In the genomic region with DNA sequence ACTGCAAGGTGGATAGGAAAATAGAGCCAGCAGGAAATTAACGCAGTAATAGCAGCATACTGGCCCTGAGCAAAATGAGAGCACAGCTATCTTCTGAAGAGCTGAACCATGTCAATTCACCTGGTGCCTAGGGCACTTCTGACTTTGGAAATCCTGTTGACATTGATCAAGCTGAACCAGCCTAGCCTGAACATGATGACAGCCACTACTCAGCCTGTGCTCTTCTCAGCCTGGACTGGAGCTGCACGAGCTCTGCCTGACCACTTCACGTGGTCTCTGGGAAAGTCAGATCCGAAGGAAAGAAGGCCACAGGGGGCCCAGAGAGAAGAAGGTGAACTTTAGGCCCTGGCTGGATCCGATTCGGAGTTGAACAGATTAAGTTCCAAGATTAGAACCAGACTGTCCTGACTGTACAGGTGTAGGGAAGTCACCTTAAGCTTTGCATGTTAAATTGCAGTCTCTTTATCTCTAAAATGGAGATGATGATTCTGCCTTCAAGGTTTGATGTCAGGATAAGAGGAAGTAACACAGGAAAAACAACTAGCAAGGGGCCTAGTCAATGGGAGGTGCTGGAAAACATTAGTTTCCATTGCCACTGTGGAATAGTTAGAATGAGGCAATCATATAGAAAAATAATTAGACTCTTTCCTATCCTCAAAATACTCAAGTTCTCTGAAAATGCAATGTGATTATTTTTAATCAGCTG, we compare ENCODE assay signal across 12 cellular contexts.
DNase-seq lines count a peak whose midpoint lies in the region; ATAC-seq and TF ChIP-seq lines count a peak whose summit lies in the region.
"Had no signal": no experiment of that assay in that cellular context is flagged by ENCODE, and none has a peak within 500 bp of the region (broad histone marks: within the 10 kb centered on the region; RNA-seq: fewer than 3 reads in every experiment).

No MANE protein-coding gene starts in this region.

- no TSS peak for BruUV-seq in Panc1 (replicated peaks; lab: Mats Ljungman, UMichigan)

- ATAC-seq in Panc1 (no peak), GM18868 (IDR thresholded peaks at IDR 0.05; ENCODE audit: unreplicated experiment) (no peak)
- ATAC-seq in effector memory CD8-positive, alpha-beta T cell (replicated peaks): no peak

- H3K79me2 ChIP-seq in fibroblast of lung (ENCODE audit: control insufficient read depth, insufficient read depth, low read length): no peaks in the 10 kb centered on the region

- no peaks in the 10 kb centered on the region for H3K9me3 Mint-ChIP-seq in CD4-positive, alpha-beta memory T cell
- no peaks in the 10 kb centered on the region for H3K9me3 Mint-ChIP-seq in effector memory CD8-positive, alpha-beta T cell
- H3K9me3 Mint-ChIP-seq: stimulated activated memory B cell treated with anti-CD40 and anti-IgM and Interleukin-4, amounts not matched to agents 10 μg/mL and 1 μg/mL and 100 μg/mL, for 72 hours had no signal

- intact Hi-C loops in CD4-positive, alpha-beta memory T cell (cut with micrococcal nuclease): no loop called here
- intact Hi-C loops in Panc1 (cut with micrococcal nuclease; ENCODE audit: unreplicated experiment): no loop called here
- intact Hi-C loops in sigmoid colon (cut with DNase I): loop anchor here (10.0 kb wide), 1 partner anchor 766 kb away; no protein-coding TSS in a partner anchor

- H3K27ac ChIP-seq in CD4-positive, alpha-beta memory T cell (ENCODE audit: low read depth, low read length): no peak overlapping the region
- H3K27ac ChIP-seq in Panc1 (ENCODE audit: low read length): peak overlapping the region; percentile 54
- peak overlapping the region; percentile 65 for H3K27ac ChIP-seq in fibroblast of lung (ENCODE audit: insufficient read depth, low read length)
- H3K27ac ChIP-seq in sigmoid colon: peak overlapping the region; percentile 34 to 73 (median 56)
- H3K27ac ChIP-seq: HL-60, VCaP had no signal

- peak overlapping the region in 2 of 8 donors; percentile 37 to 52 for H3K4me3 Mint-ChIP-seq in CD4-positive, alpha-beta memory T cell
- no peak overlapping the region for H3K4me3 Mint-ChIP-seq in effector memory CD8-positive, alpha-beta T cell
- H3K4me3 Mint-ChIP-seq: stimulated activated memory B cell treated with anti-CD40 and anti-IgM and Interleukin-4, amounts not matched to agents 10 μg/mL and 1 μg/mL and 100 μg/mL, for 72 hours had no signal

- H3K36me3 Mint-ChIP-seq in CD4-positive, alpha-beta memory T cell: peaks cover 0 to 5% of the 10 kb centered on the region in 2 donors
- no peaks in the 10 kb centered on the region for H3K36me3 Mint-ChIP-seq in effector memory CD8-positive, alpha-beta T cell (ENCODE audit: insufficient read depth)
- H3K36me3 Mint-ChIP-seq: stimulated activated memory B cell treated with anti-CD40 and anti-IgM and Interleukin-4, amounts not matched to agents 10 μg/mL and 1 μg/mL and 100 μg/mL, for 72 hours had no signal

- no peak overlapping the region for H2AFZ ChIP-seq in fibroblast of lung (ENCODE audit: low read length)

- H3K4me2 ChIP-seq in fibroblast of lung (ENCODE audit: extremely low read depth, insufficient read depth, low read length): no peak overlapping the region

- no peaks in the 10 kb centered on the region for H3K36me3 ChIP-seq in CD4-positive, alpha-beta memory T cell (ENCODE audit: insufficient read depth, low read length)
- no peaks in the 10 kb centered on the region for H3K36me3 ChIP-seq in Panc1 (ENCODE audit: control insufficient read depth, insufficient read depth, low read length)
- no peaks in the 10 kb centered on the region for H3K36me3 ChIP-seq in fibroblast of lung (ENCODE audit: control insufficient read depth, insufficient read depth, low read length)
- no peaks in the 10 kb centered on the region for H3K36me3 ChIP-seq in sigmoid colon

- no peak for TF ChIP-seq EP300 in sigmoid colon (IDR thresholded peaks at IDR 0.05)

- WGBS in sigmoid colon, 2 donors: 92 to 93% methylated on average over 6 of the region's 6 CpGs

- H3K9me3 ChIP-seq in CD4-positive, alpha-beta memory T cell (ENCODE audit: control insufficient read depth in 1 of 2, low read length in 2 of 2): no peaks in the 10 kb centered on the region
- H3K9me3 ChIP-seq in Panc1 (ENCODE audit: control insufficient read depth, insufficient read depth, low read depth, low read length) (no peaks in the 10 kb centered on the region), fibroblast of lung (ENCODE audit: control insufficient read depth, insufficient read depth, low read depth, low read length) (no peaks in the 10 kb centered on the region), sigmoid colon (no peaks in the 10 kb centered on the region)

- TF ChIP-seq POLR2A in sigmoid colon (IDR thresholded peaks at IDR 0.05): no peak

- no peak overlapping the region for H3K4me3 ChIP-seq in CD4-positive, alpha-beta memory T cell (ENCODE audit: low read length in 2 of 2)
- H3K4me3 ChIP-seq in Panc1 (ENCODE audit: low read depth in 2 of 2, low read length in 2 of 2) (no peak overlapping the region), fibroblast of lung (replicated peaks in 1 of 4; ENCODE audit: control extremely low read depth in 1 of 4, insufficient read depth in 1 of 4, low read depth in 3 of 4, low read length in 4 of 4) (no peak overlapping the region), sigmoid colon (no peak overlapping the region)

- peaks cover 28% of the 10 kb centered on the region for H3K4me1 ChIP-seq in CD4-positive, alpha-beta memory T cell (ENCODE audit: insufficient read depth, low read length)
- H3K4me1 ChIP-seq in Panc1 (ENCODE audit: control insufficient read depth, insufficient read depth, low read length) (peaks cover 6% of the 10 kb centered on the region; the same call in 1 of the 2 replicates), fibroblast of lung (ENCODE audit: control insufficient read depth, extremely low read depth, insufficient read depth, low read length) (peaks cover 19% of the 10 kb centered on the region), sigmoid colon (peaks cover 0 to 29% (median 25%) of the 10 kb centered on the region in 4 donors)

- no peak for DNase-seq in CD4-positive, alpha-beta memory T cell
- DNase-seq in Panc1 (ENCODE audit: low read depth, low spot score) (no peak), fibroblast of lung (ENCODE audit: low read depth in 2 of 2) (no peak), sigmoid colon (no peak), SHP77 treated with DMSO at 0.1 percent for 48 hours (lab: John Stamatoyannopoulos, UW) (no peak)
- no peak for DNase-seq in effector memory CD8-positive, alpha-beta T cell
- no peak for DNase-seq in activated CD4-positive, CD25-positive, alpha-beta regulatory T cell treated with anti-CD3 and anti-CD28 coated beads, Interleukin-2, amount 50 U/mL, for 72 hours
- DNase-seq: activated T-cell treated with anti-CD3 and anti-CD28 coated beads for 4 hours had no signal

- H4K20me1 ChIP-seq in fibroblast of lung (ENCODE audit: control insufficient read depth, extremely low read depth, insufficient read depth, low read length): no peaks in the 10 kb centered on the region

- H3K27me3 ChIP-seq in CD4-positive, alpha-beta memory T cell (ENCODE audit: insufficient read depth, low read length): no peaks in the 10 kb centered on the region
- no peaks in the 10 kb centered on the region for H3K27me3 ChIP-seq in Panc1 (ENCODE audit: control insufficient read depth, insufficient read depth, low read length)
- no peaks in the 10 kb centered on the region for H3K27me3 ChIP-seq in fibroblast of lung (ENCODE audit: control insufficient read depth, insufficient read depth, low read length)
- H3K27me3 ChIP-seq in sigmoid colon: no peaks in the 10 kb centered on the region

- peaks cover 0 to 2% of the 10 kb centered on the region in 2 donors for H3K27me3 Mint-ChIP-seq in CD4-positive, alpha-beta memory T cell
- peaks cover 11 to 15% of the 10 kb centered on the region in 2 donors for H3K27me3 Mint-ChIP-seq in effector memory CD8-positive, alpha-beta T cell
- H3K27me3 Mint-ChIP-seq: stimulated activated memory B cell treated with anti-CD40 and anti-IgM and Interleukin-4, amounts not matched to agents 10 μg/mL and 1 μg/mL and 100 μg/mL, for 72 hours had no signal

- H3K27ac Mint-ChIP-seq in CD4-positive, alpha-beta memory T cell: peak overlapping the region in 6 of 7 donors; percentile 54 to 86 (median 79)
- peak overlapping the region in 1 of 2 donors; percentile 7 for H3K27ac Mint-ChIP-seq in effector memory CD8-positive, alpha-beta T cell
- H3K27ac Mint-ChIP-seq: stimulated activated memory B cell treated with anti-CD40 and anti-IgM and Interleukin-4, amounts not matched to agents 10 μg/mL and 1 μg/mL and 100 μg/mL, for 72 hours had no signal

- no peak overlapping the region for H3K9ac ChIP-seq in fibroblast of lung (ENCODE audit: insufficient read depth, low read length)

- in situ Hi-C loops in Panc1 (cut with HindIII; ENCODE audit: low pct_unique_long_range_greater_than_20kb, low sequenced_read_pairs): no loop called here

- CTCF ChIA-PET in CD4-positive, alpha-beta memory T cell (lab: Charles Lee; ENCODE audit: partially characterized antibody): interaction anchor here (0.6 to 1.6 kb wide), 4 partner anchors 9 to 548 kb away, joined by 3 to 10 read pairs (median 3); a partner anchor contains a TSS
- CTCF ChIA-PET in Panc1 (lab: Charles Lee): interaction anchor here (0.6 kb wide), 1 partner anchor 60 kb away, joined by 3 read pairs; no protein-coding TSS in a partner anchor

- POLR2A ChIA-PET in CD4-positive, alpha-beta memory T cell (lab: Charles Lee; ENCODE audit: partially characterized antibody): interaction anchor here (1.6 kb wide), 1 partner anchor 9 kb away, joined by 5 read pairs; no protein-coding TSS in a partner anchor
- POLR2A ChIA-PET in Panc1 (lab: Charles Lee): interaction anchor here (0.6 kb wide), 1 partner anchor 453 kb away, joined by 13 read pairs; no protein-coding TSS in a partner anchor

- peaks cover 17 to 42% (median 29%) of the 10 kb centered on the region in 4 donors for H3K4me1 Mint-ChIP-seq in CD4-positive, alpha-beta memory T cell
- H3K4me1 Mint-ChIP-seq in effector memory CD8-positive, alpha-beta T cell (ENCODE audit: low read depth in 2 of 2): peaks cover 8 to 9% of the 10 kb centered on the region in 2 donors

- no peak for TF ChIP-seq CTCF in Panc1 (IDR thresholded peaks at IDR 0.05)
- no peak for TF ChIP-seq CTCF in fibroblast of lung (conservative IDR thresholded peaks at IDR 0.05 in 1 of 2, IDR thresholded peaks at IDR 0.05 in 1 of 2; ENCODE audit: low read depth in 1 of 2, low read length in 2 of 2)
- TF ChIP-seq CTCF in sigmoid colon (IDR thresholded peaks at IDR 0.05): no peak
